35 cellular contexts compared by ENCODE assay signal in the genomic region with DNA sequence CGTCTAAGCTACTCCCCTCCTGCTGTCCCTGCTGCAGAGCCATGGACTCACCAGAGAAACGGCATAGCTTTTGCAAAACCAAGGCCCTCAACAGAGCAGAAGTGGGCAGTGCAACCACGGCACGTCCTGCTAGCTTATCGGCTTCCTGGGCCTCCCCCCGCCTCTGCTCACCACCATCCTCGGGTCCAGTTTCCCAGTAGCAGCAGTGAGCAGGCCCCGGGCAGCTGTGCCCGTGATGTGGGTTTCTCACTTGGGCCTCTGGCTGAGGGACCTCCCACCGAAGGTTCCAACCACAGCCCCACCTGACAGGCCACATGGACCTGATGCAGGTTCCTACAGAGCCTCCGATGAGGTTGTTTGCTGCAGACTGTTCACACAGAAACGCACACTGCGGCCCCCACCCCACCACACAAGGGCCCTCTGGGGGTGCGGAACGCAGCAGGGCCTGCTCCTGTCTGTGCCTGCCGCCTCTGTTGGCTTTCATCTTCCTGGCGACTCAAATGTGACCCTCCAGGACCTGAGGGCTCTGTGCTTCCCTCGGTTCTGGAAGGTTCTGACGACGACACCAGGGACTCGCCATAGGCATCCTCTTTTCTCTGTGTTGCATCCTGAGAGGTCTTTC. TPM values are rescaled to one million over a fixed set of nuclear protein-coding genes. Genes with fewer than 3 reads are reported as not detected.
DNase-seq lines count a peak whose midpoint lies in the region; ATAC-seq, FAIRE-seq and TF ChIP-seq lines count a peak whose summit lies in the region.
"Had no signal": no experiment of that assay in that cellular context is flagged by ENCODE, and none has a peak within 500 bp of the region (broad histone marks: within the 10 kb centered on the region; RNA-seq: fewer than 3 reads in every experiment).

No MANE protein-coding gene starts in this region.

- TF ChIP-seq POLR2A in IMR-90 (IDR thresholded peaks at IDR 0.05; ENCODE audit: low read depth, low read length) (no peak), NB4 (IDR thresholded peaks at IDR 0.05; ENCODE audit: extremely low read depth, insufficient read length) (no peak), spleen (IDR thresholded peaks at IDR 0.05) (no peak)

- POLR2A ChIA-PET in IMR-90 (lab: Charles Lee; ENCODE audit: unreplicated experiment): no interaction called here

- H3K9me1 ChIP-seq in IMR-90 (ENCODE audit: insufficient read depth, low read length): no peaks in the 10 kb centered on the region

- no peak overlapping the region for H4K91ac ChIP-seq in IMR-90 (ENCODE audit: insufficient read depth, low read depth, low read length)
- no peak overlapping the region for H4K91ac ChIP-seq in trophoblast cell (ENCODE audit: low read depth, low read length)

- no peak overlapping the region for H2AK5ac ChIP-seq in IMR-90 (ENCODE audit: low read depth, low read length)
- no peak overlapping the region for H2AK5ac ChIP-seq in trophoblast cell (ENCODE audit: low read length)

- no peak overlapping the region for H2BK20ac ChIP-seq in IMR-90 (ENCODE audit: low read depth, low read length)

- FAIRE-seq in D721Med (lab: Jason Lieb, UNC): no peak
- FAIRE-seq: GM12891, HTR-8/SVneo, K562, pancreas had no signal

- H3K36me3 ChIP-seq in IMR-90 (ENCODE audit: control insufficient read depth, insufficient read depth, low read length): peaks cover 41% of the 10 kb centered on the region
- H3K36me3 ChIP-seq in spleen: peaks cover 2 to 100% (median 61%) of the 10 kb centered on the region in 6 donors
- H3K36me3 ChIP-seq in trophoblast cell (ENCODE audit: control insufficient read depth in 1 of 2, insufficient read depth in 2 of 2, low read length in 2 of 2): peaks cover 54 to 56% of the 10 kb centered on the region in 2 experiments
- H3K36me3 ChIP-seq: uterus had no signal

- H3K4me1 Mint-ChIP-seq in central memory CD8-positive, alpha-beta T cell: peaks cover 29% of the 10 kb centered on the region

- H3K27me3 Mint-ChIP-seq in central memory CD8-positive, alpha-beta T cell: no peaks in the 10 kb centered on the region
- H3K27me3 Mint-ChIP-seq: activated naive CD4-positive, alpha-beta T cell treated with anti-CD3 and anti-CD28 coated beads, Interleukin-2, amount 10 ng/mL, durations not matched to agents 7 days and 5 days had no signal

- TF ChIP-seq CTCF in IMR-90 (conservative IDR thresholded peaks at IDR 0.05; ENCODE audit: low read depth, low read length) (no peak), NB4 (IDR thresholded peaks at IDR 0.05; ENCODE audit: low read depth, low read length) (no peak), spleen (IDR thresholded peaks at IDR 0.05 in 8 of 11, conservative IDR thresholded peaks at IDR 0.05 in 3 of 11) (no peak), D721Med (IDR thresholded peaks at IDR 0.05; ENCODE audit: insufficient read depth, missing control alignments) (no peak)

- no peak for ATAC-seq in IMR-90 (ENCODE audit: low read depth)
- ATAC-seq in central memory CD8-positive, alpha-beta T cell (replicated peaks; ENCODE audit: extremely low read depth, poor library complexity, severe bottlenecking): peak; percentile 19
- ATAC-seq: K562, left cardiac atrium had no signal

- H2AK9ac ChIP-seq in IMR-90 (replicated peaks; ENCODE audit: low read depth, low read length, poor library complexity): no peak overlapping the region

- DNase-seq in IMR-90 (no peak), NB4 (ENCODE audit: low read depth) (peak; percentile 44), spleen (peak; percentile 70), NCI-H1048 (lab: John Stamatoyannopoulos, UW) (no peak), trophoblast cell (no peak), D721Med (ENCODE audit: insufficient read length, low spot score) (no peak)
- no peak for DNase-seq in central memory CD8-positive, alpha-beta T cell (ENCODE audit: low spot score in 2 of 2)
- DNase-seq: activated CD4-positive, alpha-beta T cell treated with anti-CD3 and anti-CD28 coated beads, Interleukin-2, amount 50 U/mL, for 4 hours; activated CD8-positive, alpha-beta memory T cell treated with anti-CD3 and anti-CD28 coated beads, Interleukin-2, amount 50 U/mL, for 4 hours; activated naive CD4-positive, alpha-beta T cell treated with anti-CD3 and anti-CD28 coated beads, Interleukin-2, amount 10 ng/mL, durations not matched to agents 7 days and 5 days; amniotic stem cell; DMS53; effector CD4-positive, alpha-beta T cell; hippocampal formation; left cardiac atrium; NCI-H1436 treated with DMSO at 0.1 percent for 48 hours; NCI-H345; NCI-H774; pancreas; stimulated activated naive CD4-positive, alpha-beta T cell; T-helper 1 cell; testis; uterus had no signal

- H4K8ac ChIP-seq in IMR-90 (ENCODE audit: low read depth in 2 of 2, low read length in 2 of 2) (no peak overlapping the region), trophoblast cell (ENCODE audit: low read depth, low read length) (no peak overlapping the region)

- WGBS in IMR-90 (ENCODE audit: extremely low coverage in 2 of 2, insufficient read length in 1 of 2), 2 experiments: 94% methylated on average over 6 of the region's 21 CpGs; no CpG with 5 or more reads in 1 of the 2 experiments
- 72 to 78% (median 76%) methylated on average over 14 to 21 of the region's 21 CpGs for WGBS in spleen, 5 donors
- no CpG with 5 or more reads among the region's 21 CpGs for WGBS in trophoblast cell (ENCODE audit: extremely low coverage, insufficient coverage, insufficient read length)

- H3K4ac ChIP-seq in IMR-90 (ENCODE audit: low read depth, low read length): no peak overlapping the region
- no peak overlapping the region for H3K4ac ChIP-seq in trophoblast cell (ENCODE audit: low read depth, low read length)

- H3K27ac ChIP-seq in IMR-90 (ENCODE audit: insufficient read depth, low read length) (no peak overlapping the region), spleen (no peak overlapping the region), trophoblast cell (ENCODE audit: low read depth, low read length) (no peak overlapping the region)
- H3K27ac ChIP-seq: BLaER1 treated with 17β-estradiol and CSF1 and Interleukin-3, amounts not matched to agents 10 nM and 100 nM; epithelial cell of prostate; pancreas; testis; uterus had no signal

- intact Hi-C loops in IMR-90 (cut with micrococcal nuclease): no loop called here
- intact Hi-C loops in spleen (cut with DNase I; ENCODE audit: low total_unique reads): no loop called here

- H4K20me1 ChIP-seq in IMR-90 (ENCODE audit: insufficient read depth, low read length): peaks cover 4% of the 10 kb centered on the region; the same call in 1 of the 2 replicates

- no peak overlapping the region for H3K4me3 Mint-ChIP-seq in central memory CD8-positive, alpha-beta T cell
- H3K4me3 Mint-ChIP-seq: activated naive CD4-positive, alpha-beta T cell treated with anti-CD3 and anti-CD28 coated beads, Interleukin-2, amount 10 ng/mL, durations not matched to agents 7 days and 5 days; nephron had no signal

- H2BK5ac ChIP-seq in IMR-90 (ENCODE audit: low read depth, low read length, poor library complexity, severe bottlenecking) (no peak overlapping the region), trophoblast cell (ENCODE audit: low read depth, low read length, poor library complexity) (no peak overlapping the region)

- H3K18ac ChIP-seq in IMR-90 (ENCODE audit: low read depth, low read length): no peak overlapping the region
- no peak overlapping the region for H3K18ac ChIP-seq in trophoblast cell (ENCODE audit: low read length)

- H3K4me2 ChIP-seq in IMR-90 (ENCODE audit: low read depth, low read length) (no peak overlapping the region), trophoblast cell (ENCODE audit: low read length) (no peak overlapping the region)

- TF ChIP-seq RAD21 in IMR-90 (IDR thresholded peaks at IDR 0.05; ENCODE audit: low read length): no peak

- H3K79me2 ChIP-seq in trophoblast cell (ENCODE audit: control insufficient read depth, insufficient read depth, low read length, poor library complexity): no peaks in the 10 kb centered on the region

- no peak overlapping the region for H3K14ac ChIP-seq in IMR-90 (replicated peaks; ENCODE audit: low read depth, low read length)
- H3K14ac ChIP-seq in trophoblast cell (ENCODE audit: low read length): no peak overlapping the region

- no peak overlapping the region for H2BK15ac ChIP-seq in IMR-90 (ENCODE audit: low read depth, low read length)

- CTCF ChIA-PET in IMR-90 (lab: Yijun Ruan, JAX): no interaction called here

- peak overlapping the region; percentile 74 for H3K27ac Mint-ChIP-seq in central memory CD8-positive, alpha-beta T cell (ENCODE audit: low read depth)
- H3K27ac Mint-ChIP-seq: activated naive CD4-positive, alpha-beta T cell treated with anti-CD3 and anti-CD28 coated beads, Interleukin-2, amount 10 ng/mL, durations not matched to agents 7 days and 5 days; nephron had no signal

- H3K4me1 ChIP-seq in IMR-90 (ENCODE audit: control insufficient read depth, insufficient read depth, low read length): no peaks in the 10 kb centered on the region
- H3K4me1 ChIP-seq in spleen: peaks cover 0 to 32% (median 2%) of the 10 kb centered on the region in 6 donors
- H3K4me1 ChIP-seq in trophoblast cell (ENCODE audit: control insufficient read depth in 1 of 2, insufficient read depth in 2 of 2, low read length in 2 of 2): no peaks in the 10 kb centered on the region
- H3K4me1 ChIP-seq: pancreas, uterus had no signal

- dilution Hi-C loops in IMR-90 (cut with HindIII; ENCODE audit: low sequenced_read_pairs, unreplicated experiment): no loop called here

- H3K79me1 ChIP-seq in IMR-90 (ENCODE audit: low read depth in 1 of 2, low read length in 2 of 2): peaks cover 3 to 21% of the 10 kb centered on the region in 2 experiments; a peak in 3 of 4 replicates
- no peaks in the 10 kb centered on the region for H3K79me1 ChIP-seq in trophoblast cell (ENCODE audit: low read length)

- H4K12ac ChIP-seq in trophoblast cell (ENCODE audit: low read depth, low read length): no peak overlapping the region

- H2AFZ ChIP-seq in IMR-90 (replicated peaks; ENCODE audit: low read length, poor library complexity): peak overlapping the region; percentile 23
- H2AFZ ChIP-seq in trophoblast cell (ENCODE audit: insufficient read depth, low read length, poor library complexity): no peak overlapping the region

- H3K9me3 ChIP-seq in IMR-90 (ENCODE audit: control insufficient read depth, insufficient read depth, low read length) (no peaks in the 10 kb centered on the region), spleen (no peaks in the 10 kb centered on the region), trophoblast cell (ENCODE audit: insufficient read depth, low read depth, low read length) (peaks cover 7% of the 10 kb centered on the region)
- H3K9me3 ChIP-seq: BLaER1 treated with 17β-estradiol and CSF1 and Interleukin-3, amounts not matched to agents 10 nM and 100 nM; pancreas; testis; uterus had no signal

- no peak overlapping the region for H2BK120ac ChIP-seq in IMR-90 (ENCODE audit: low read depth, low read length)
- no peak overlapping the region for H2BK120ac ChIP-seq in trophoblast cell (ENCODE audit: insufficient read depth, low read length, poor library complexity)

- H3K23ac ChIP-seq in IMR-90 (ENCODE audit: low read depth, low read length) (no peak overlapping the region), trophoblast cell (ENCODE audit: low read length) (no peak overlapping the region)

- no peaks in the 10 kb centered on the region for H3K27me3 ChIP-seq in IMR-90 (ENCODE audit: control insufficient read depth, insufficient read depth, low read length)
- no peaks in the 10 kb centered on the region for H3K27me3 ChIP-seq in spleen (replicated peaks in 1 of 7)
- H3K27me3 ChIP-seq in trophoblast cell (ENCODE audit: insufficient read depth, low read length): no peaks in the 10 kb centered on the region
- H3K27me3 ChIP-seq: BLaER1 treated with 17β-estradiol and CSF1 and Interleukin-3, amounts not matched to agents 10 nM and 100 nM; pancreas; testis; uterus had no signal

- no peak overlapping the region for H3K56ac ChIP-seq in IMR-90 (ENCODE audit: extremely low read depth, insufficient read depth, low read length)

- H4K5ac ChIP-seq in IMR-90 (ENCODE audit: low read depth, low read length): no peak overlapping the region

- no peak overlapping the region for H2BK12ac ChIP-seq in trophoblast cell (ENCODE audit: low read length)

- H3K36me3 Mint-ChIP-seq in central memory CD8-positive, alpha-beta T cell (ENCODE audit: insufficient read depth): peaks cover 30% of the 10 kb centered on the region

- H3K4me3 ChIP-seq in IMR-90 (ENCODE audit: insufficient read depth, low read depth, low read length): no peak overlapping the region
- no peak overlapping the region for H3K4me3 ChIP-seq in NB4 (ENCODE audit: low read depth, low read length)
- no peak overlapping the region for H3K4me3 ChIP-seq in spleen
- H3K4me3 ChIP-seq in trophoblast cell (ENCODE audit: low read depth, low read length): no peak overlapping the region
- H3K4me3 ChIP-seq: BLaER1 treated with 17β-estradiol and CSF1 and Interleukin-3, amounts not matched to agents 10 nM and 100 nM; K562; pancreas; testis; uterus had no signal

- in situ Hi-C loops in IMR-90 (cut with MboI; ENCODE audit: low sequenced_read_pairs): no loop called here

- H3K9ac ChIP-seq in IMR-90 (ENCODE audit: low read depth, low read length) (no peak overlapping the region), trophoblast cell (ENCODE audit: low read length) (no peak overlapping the region)

- no peaks in the 10 kb centered on the region for H3K9me3 Mint-ChIP-seq in central memory CD8-positive, alpha-beta T cell
- H3K9me3 Mint-ChIP-seq: activated naive CD4-positive, alpha-beta T cell treated with anti-CD3 and anti-CD28 coated beads, Interleukin-2, amount 10 ng/mL, durations not matched to agents 7 days and 5 days; nephron had no signal

- no TSS peak for BruUV-seq in IMR-90 (replicated peaks; lab: Mats Ljungman, UMichigan)

RNA-seq across cellular contexts. Expression of a gene that starts 24.8 kb away (rescaled TPM):
- total RNA-seq in IMR-90 (2012; rRNA removed) (0.28 TPM in 1 of 2 replicates, not detected in the other), spleen (1 to 10 TPM in 1 of 7 donors, under 1 TPM in 2, not detected in 4; 0.28 to 1.1 (median 0.39) TPM)
- polyA plus RNA-seq in IMR-90 (2012; rRNA removed) (0.17 and 0.32 TPM in 2 replicates), spleen (1 to 10 TPM in 2 of 3 donors, under 1 TPM in 1; 0.67 to 2.4 (median 1.4) TPM)
- polyA plus RNA-seq in IMR-90 (2012; cell fraction: cytosol; rRNA removed): 0.14 and 0.27 TPM in 2 replicates
- 1.1 and 2.2 TPM in 2 replicates for polyA plus RNA-seq in IMR-90 (2012; cell fraction: nucleus; rRNA removed; ENCODE audit: low replicate concordance)
- polyA plus RNA-seq in trophoblast cell (2013): 0.15 and 0.27 TPM in 2 replicates
- total RNA-seq: H4, lung microvascular endothelial cell, MCF 10A, mononuclear cell, OCI-LY7, renal cortical epithelial cell had no signal

RNA-seq across cellular contexts. Expression of a gene that starts 27.4 kb away (rescaled TPM):
- 0.36 TPM in 1 of 2 replicates, not detected in the other for total RNA-seq in IMR-90 (2012; rRNA removed)
- polyA plus RNA-seq in IMR-90 (2012; rRNA removed): 0.16 and 0.24 TPM in 2 replicates
- 0.21 and 0.60 TPM in 2 replicates for polyA plus RNA-seq in IMR-90 (2012; cell fraction: cytosol; rRNA removed)
- polyA plus RNA-seq in IMR-90 (2012; cell fraction: nucleus; rRNA removed; ENCODE audit: low replicate concordance): 0.69 and 1.1 TPM in 2 replicates
- not detected for total RNA-seq in spleen
- polyA plus RNA-seq in spleen: under 1 TPM; 0.23 to 0.99 (median 0.26) TPM
- 0.22 and 0.24 TPM in 2 replicates for polyA plus RNA-seq in trophoblast cell (2013)
- total RNA-seq: H4, MCF 10A, mononuclear cell, OCI-LY7, renal cortical epithelial cell had no signal

RNA-seq across cellular contexts. Expression of a gene that starts 32.1 kb away (rescaled TPM):
- under 0.01 TPM in 2 replicates for total RNA-seq in IMR-90 (2012; rRNA removed)
- 0.48 and 0.49 TPM in 2 replicates for polyA plus RNA-seq in IMR-90 (2012; rRNA removed)
- 0.04 and 0.21 TPM in 2 replicates for polyA plus RNA-seq in IMR-90 (2012; cell fraction: cytosol; rRNA removed)
- 6.9 and 12.9 TPM in 2 replicates for polyA plus RNA-seq in IMR-90 (2012; cell fraction: nucleus; rRNA removed; ENCODE audit: low replicate concordance)
- total RNA-seq in spleen: 1 to 10 TPM; 1.0 to 5.4 (median 2.6) TPM
- polyA plus RNA-seq in spleen: 1 to 10 TPM in 2 of 3 donors, under 1 TPM in 1; 0.79 to 5.2 (median 1.9) TPM
- polyA plus RNA-seq in trophoblast cell (2013): 0.01 and 0.10 TPM in 2 replicates
- total RNA-seq: H4, K562, mononuclear cell, OCI-LY7 had no signal
- polyA plus RNA-seq: K562 had no signal

RNA-seq across cellular contexts. Expression of a gene that starts 44.7 kb away (rescaled TPM):
- 10.9 and 11.9 TPM in 2 replicates for total RNA-seq in IMR-90 (2012; rRNA removed)
- polyA plus RNA-seq in IMR-90 (2012; rRNA removed): 14.2 and 15.1 TPM in 2 replicates
- 18.6 and 22.1 TPM in 2 replicates for polyA plus RNA-seq in IMR-90 (2012; cell fraction: cytosol; rRNA removed)
- 19.0 and 28.1 TPM in 2 replicates for polyA plus RNA-seq in IMR-90 (2012; cell fraction: nucleus; rRNA removed; ENCODE audit: low replicate concordance)
- 10 to 100 TPM; 22.6 to 27.3 (median 24.8) TPM for total RNA-seq in spleen
- polyA plus RNA-seq in spleen: 10 to 100 TPM; 12.9 to 22.7 (median 13.6) TPM
- polyA plus RNA-seq in trophoblast cell (2013): 11.9 and 12.9 TPM in 2 replicates

Comparison
In these comparisons a context has a peak if more than half of its experiments do, and no peak if none do; other contexts are left out.
1. DNase-seq: peak in NB4 (single experiment) and spleen (single experiment); none in IMR-90 (single experiment), central memory CD8-positive, alpha-beta T cell (0 of 2), NCI-H1048 (single experiment), trophoblast cell (0 of 2) and D721Med (single experiment).